In genomic region chr12:46814143-46814542, GRCh38 we compare ENCODE assay signal across 1 cellular context.
TF ChIP-seq lines count a peak whose summit lies in the region.

No MANE protein-coding gene starts in this region.

TF ChIP-seq in HepG2, 621 proteins besides CTCF, POLR2A, EP300 and RAD21 (continued from another document and continues in another):
- TF ChIP-seq SMAD3 (CRISPR knock-in tag; IDR thresholded peaks at IDR 0.05) (no peak), ZNF652 (CRISPR knock-in tag; IDR thresholded peaks at IDR 0.05; ENCODE audit: borderline replicate concordance, low read depth) (peak; percentile 36; the same call in 1 of the 2 replicates), MTF2 (CRISPR knock-in tag; IDR thresholded peaks at IDR 0.05; ENCODE audit: borderline replicate concordance) (no peak), KIAA2018 (CRISPR knock-in tag; IDR thresholded peaks at IDR 0.05; ENCODE audit: borderline replicate concordance) (0 out of 2 replicates have a peak, but pooled peaks have one; percentile 56), NCOA1 (CRISPR knock-in tag; IDR thresholded peaks at IDR 0.05) (0 out of 2 replicates have a peak, but pooled peaks have one; percentile 35), ZNF326 (CRISPR knock-in tag; IDR thresholded peaks at IDR 0.05; ENCODE audit: borderline replicate concordance) (no peak), ZNF20 (CRISPR knock-in tag; IDR thresholded peaks at IDR 0.05) (no peak), MAFF (IDR thresholded peaks at IDR 0.05; ENCODE audit: low read depth, low read length) (no peak), PRDM10 (CRISPR knock-in tag; IDR thresholded peaks at IDR 0.05; ENCODE audit: low read depth) (no peak), NFAT5 (CRISPR knock-in tag; IDR thresholded peaks at IDR 0.05) (no peak), ZNF569 (CRISPR knock-in tag; IDR thresholded peaks at IDR 0.05; ENCODE audit: borderline replicate concordance) (no peak), SMAD9 (CRISPR knock-in tag; IDR thresholded peaks at IDR 0.05) (no peak), ZNF567 (CRISPR knock-in tag; IDR thresholded peaks at IDR 0.05; ENCODE audit: borderline replicate concordance) (no peak), ZNF563 (CRISPR knock-in tag; IDR thresholded peaks at IDR 0.05) (no peak), GTF3A (CRISPR knock-in tag; conservative IDR thresholded peaks at IDR 0.05) (no peak), AKNA (CRISPR knock-in tag; IDR thresholded peaks at IDR 0.05; ENCODE audit: borderline replicate concordance) (no peak), GPBP1L1 (CRISPR knock-in tag; IDR thresholded peaks at IDR 0.05) (no peak), ZNF207 (IDR thresholded peaks at IDR 0.05; ENCODE audit: borderline replicate concordance) (no peak), FOXP4 (CRISPR knock-in tag; IDR thresholded peaks at IDR 0.05) (peak; percentile 96), KMT2A (CRISPR knock-in tag; IDR thresholded peaks at IDR 0.05) (no peak), ZNF83 (CRISPR knock-in tag; IDR thresholded peaks at IDR 0.05; ENCODE audit: borderline replicate concordance) (no peak)
